ENCODE assay signal across 22 cellular contexts in genomic region chr12:121130866-121131373, GRCh38. TPM values are rescaled to one million over a fixed set of nuclear protein-coding genes. Genes with fewer than 3 reads are reported as not detected.
A peak's percentile ranks its signal among the peaks of the same experiment; 100 is the strongest.
DNase-seq lines count a peak whose midpoint lies in the region; ATAC-seq and TF ChIP-seq lines count a peak whose summit lies in the region.
"Had no signal": no experiment of that assay in that cellular context is flagged by ENCODE, and none has a peak within 500 bp of the region (broad histone marks: within the 10 kb centered on the region; RNA-seq: fewer than 3 reads in every experiment).

No MANE protein-coding gene starts in this region.

- H3K27me3 ChIP-seq in CD4-positive, CD25-positive, alpha-beta regulatory T cell (ENCODE audit: control insufficient read depth, insufficient read depth, low read length) = no peaks in the 10 kb centered on the region
- no peaks in the 10 kb centered on the region for H3K27me3 ChIP-seq in testis
- H3K27me3 ChIP-seq: heart left ventricle, left lung, sigmoid colon, thyroid gland had no signal

- TF ChIP-seq CTCF in testis (IDR thresholded peaks at IDR 0.05) = no peak
- no peak for TF ChIP-seq CTCF in foreskin fibroblast (IDR thresholded peaks at IDR 0.05; ENCODE audit: low read depth, low read length)
- no peak for TF ChIP-seq CTCF in chondrocyte (IDR thresholded peaks at IDR 0.05)

- H3K9me3 ChIP-seq in CD4-positive, CD25-positive, alpha-beta regulatory T cell (ENCODE audit: control insufficient read depth in 2 of 2, low read length in 2 of 2) = no peaks in the 10 kb centered on the region
- no peaks in the 10 kb centered on the region for H3K9me3 ChIP-seq in testis
- H3K9me3 ChIP-seq: heart left ventricle, left lung, sigmoid colon, thyroid gland had no signal

- H3K27ac ChIP-seq in CD4-positive, CD25-positive, alpha-beta regulatory T cell (ENCODE audit: insufficient read depth, low read length, poor library complexity, severe bottlenecking) = no peak overlapping the region
- H3K27ac ChIP-seq in angular gyrus (ENCODE audit: low read depth, low read length) (peak overlapping the region; percentile 94), testis (no peak overlapping the region)
- H3K27ac ChIP-seq: brain microvascular endothelial cell, RWPE1, thyroid gland had no signal

- H3K36me3 ChIP-seq in CD4-positive, CD25-positive, alpha-beta regulatory T cell (ENCODE audit: control insufficient read depth, insufficient read depth, low read length) = no peaks in the 10 kb centered on the region
- no peaks in the 10 kb centered on the region for H3K36me3 ChIP-seq in testis (ENCODE audit: low read depth, missing control alignments)
- H3K36me3 ChIP-seq: brain microvascular endothelial cell, heart left ventricle, left lung, sigmoid colon, thyroid gland had no signal

- no peak for DNase-seq in CD4-positive, CD25-positive, alpha-beta regulatory T cell
- DNase-seq in stimulated activated effector memory CD8-positive, alpha-beta T cell treated with anti-CD3 and anti-CD28 coated beads, Interleukin-12 subunit alpha, Interleukin-12 subunit beta, amount 100 ng/mL, for 72 hours (ENCODE audit: low spot score in 2 of 2) = no peak
- DNase-seq in testis (no peak), foreskin fibroblast (no peak), chondrocyte (ENCODE audit: low spot score) (no peak)
- DNase-seq: activated CD4-positive, alpha-beta T cell treated with anti-CD3 and anti-CD28 coated beads for 4 hours; activated T-cell treated with anti-CD3 and anti-CD28 coated beads, Interleukin-2, amount 50 U/mL, for 1 hour; brain microvascular endothelial cell; cortex of kidney; DMS 273 treated with DMSO at 0.1 percent for 48 hours; heart left ventricle; left lung; NCI-H510A treated with DMSO at 0.1 percent for 48 hours; posterior cingulate gyrus; sigmoid colon; thyroid gland had no signal

- WGBS in testis, 2 donors = 75% methylated on average over 6 of the region's 6 CpGs

- peaks cover 49% of the 10 kb centered on the region for H3K4me1 ChIP-seq in CD4-positive, CD25-positive, alpha-beta regulatory T cell (ENCODE audit: control insufficient read depth, insufficient read depth, low read length, poor library complexity, severe bottlenecking)
- H3K4me1 ChIP-seq in testis = peaks cover 43% of the 10 kb centered on the region

- no peaks in the 10 kb centered on the region for H3K36me3 Mint-ChIP-seq in CD4-positive, CD25-positive, alpha-beta regulatory T cell
- H3K36me3 Mint-ChIP-seq in IgD-negative memory B cell (peaks cover 3% of the 10 kb centered on the region), chondrocyte (ENCODE audit: low read depth) (no peaks in the 10 kb centered on the region)
- H3K36me3 Mint-ChIP-seq in stimulated activated effector memory CD8-positive, alpha-beta T cell treated with anti-CD3 and anti-CD28 coated beads, Interleukin-12 subunit alpha, Interleukin-12 subunit beta, amount 100 ng/mL, for 72 hours = peaks cover 7% of the 10 kb centered on the region
- H3K36me3 Mint-ChIP-seq: mesothelial cell of epicardium had no signal

- no peaks in the 10 kb centered on the region for H3K9me3 Mint-ChIP-seq in CD4-positive, CD25-positive, alpha-beta regulatory T cell
- H3K9me3 Mint-ChIP-seq in IgD-negative memory B cell (peaks cover 0 to 1% (median 0%) of the 10 kb centered on the region in 3 donors), chondrocyte (ENCODE audit: low read depth) (no peaks in the 10 kb centered on the region)
- H3K9me3 Mint-ChIP-seq in stimulated activated effector memory CD8-positive, alpha-beta T cell treated with anti-CD3 and anti-CD28 coated beads, Interleukin-12 subunit alpha, Interleukin-12 subunit beta, amount 100 ng/mL, for 72 hours = peaks cover 3% of the 10 kb centered on the region

- H3K4me3 ChIP-seq in CD4-positive, CD25-positive, alpha-beta regulatory T cell (ENCODE audit: low read depth, low read length) = no peak overlapping the region
- H3K4me3 ChIP-seq in testis (no peak overlapping the region), foreskin fibroblast (ENCODE audit: low read depth in 1 of 2, low read length in 2 of 2) (no peak overlapping the region)
- H3K4me3 ChIP-seq: heart left ventricle, left lung, sigmoid colon, thyroid gland had no signal

- peak overlapping the region; percentile 6 to 47 (median 22) for H3K27ac Mint-ChIP-seq in CD4-positive, CD25-positive, alpha-beta regulatory T cell
- H3K27ac Mint-ChIP-seq in IgD-negative memory B cell = peak overlapping the region in 2 of 3 donors; percentile 22 to 38
- peak overlapping the region; percentile 95 for H3K27ac Mint-ChIP-seq in stimulated activated effector memory CD8-positive, alpha-beta T cell treated with anti-CD3 and anti-CD28 coated beads, Interleukin-12 subunit alpha, Interleukin-12 subunit beta, amount 100 ng/mL, for 72 hours
- H3K27ac Mint-ChIP-seq in chondrocyte (ENCODE audit: unreplicated experiment) = no peak overlapping the region
- H3K27ac Mint-ChIP-seq: mesothelial cell of epicardium had no signal

- H3K4me1 Mint-ChIP-seq in CD4-positive, CD25-positive, alpha-beta regulatory T cell = peaks cover 19 to 73% (median 52%) of the 10 kb centered on the region in 4 donors
- H3K4me1 Mint-ChIP-seq in IgD-negative memory B cell (peaks cover 37 to 59% (median 57%) of the 10 kb centered on the region in 3 donors), chondrocyte (ENCODE audit: low read depth) (peaks cover 24% of the 10 kb centered on the region)
- peaks cover 79% of the 10 kb centered on the region for H3K4me1 Mint-ChIP-seq in stimulated activated effector memory CD8-positive, alpha-beta T cell treated with anti-CD3 and anti-CD28 coated beads, Interleukin-12 subunit alpha, Interleukin-12 subunit beta, amount 100 ng/mL, for 72 hours

- intact Hi-C loops in testis (cut with DNase I; ENCODE audit: low total_unique reads) = no loop called here

- no peak for ATAC-seq in CD4-positive, CD25-positive, alpha-beta regulatory T cell (ENCODE audit: low read depth in 2 of 2)
- no peak for ATAC-seq in stimulated activated effector memory CD8-positive, alpha-beta T cell treated with anti-CD3 and anti-CD28 coated beads, Interleukin-12 subunit alpha, Interleukin-12 subunit beta, amount 100 ng/mL, for 72 hours
- ATAC-seq: activated naive CD4-positive, alpha-beta T cell treated with anti-CD3 and anti-CD28 coated beads, Interleukin-2, amount 50 U/mL, for 72 hours; heart left ventricle; left lung had no signal

- peak overlapping the region; percentile 3 to 86 (median 32) for H3K4me3 Mint-ChIP-seq in CD4-positive, CD25-positive, alpha-beta regulatory T cell
- H3K4me3 Mint-ChIP-seq in IgD-negative memory B cell (peak overlapping the region in 3 of 4 donors; percentile 3 to 79 (median 44)), chondrocyte (ENCODE audit: unreplicated experiment) (no peak overlapping the region)
- H3K4me3 Mint-ChIP-seq in stimulated activated effector memory CD8-positive, alpha-beta T cell treated with anti-CD3 and anti-CD28 coated beads, Interleukin-12 subunit alpha, Interleukin-12 subunit beta, amount 100 ng/mL, for 72 hours = no peak overlapping the region
- H3K4me3 Mint-ChIP-seq: mesothelial cell of epicardium had no signal

- no peaks in the 10 kb centered on the region for H3K27me3 Mint-ChIP-seq in CD4-positive, CD25-positive, alpha-beta regulatory T cell
- H3K27me3 Mint-ChIP-seq in IgD-negative memory B cell = no peaks in the 10 kb centered on the region
- peaks cover 17% of the 10 kb centered on the region for H3K27me3 Mint-ChIP-seq in chondrocyte (ENCODE audit: low read depth)

- no peak for TF ChIP-seq POLR2A in testis (IDR thresholded peaks at IDR 0.05)

RNA-seq across cellular contexts. Expression of gene P2RX7, which starts 1.8 kb away (rescaled TPM):
- 23.5 TPM for total RNA-seq in CD4-positive, CD25-positive, alpha-beta regulatory T cell
- 1 to 10 TPM; 3.4 to 7.5 (median 5.7) TPM for polyA plus RNA-seq in CD4-positive, CD25-positive, alpha-beta regulatory T cell
- polyA plus RNA-seq in IgD-negative memory B cell = 3.8 TPM
- total RNA-seq in testis = 10 to 100 TPM in 1 of 2 donors, 1 to 10 TPM in 1; 5.6 to 12.8 TPM
- 3.0 TPM for polyA plus RNA-seq in testis (ENCODE audit: insufficient read depth, low read depth, low replicate concordance)
- 0.39 to 1.00 TPM (median 0.47 TPM) in 3 replicates for total RNA-seq in chondrocyte
- polyA plus RNA-seq: neural cell had no signal

Comparison
In these comparisons a context has a peak if more than half of its experiments do, and no peak if none do; other contexts are left out.
1. H3K4me3 Mint-ChIP-seq: peak in CD4-positive, CD25-positive, alpha-beta regulatory T cell (4 of 4) and IgD-negative memory B cell (3 of 4); none in stimulated activated effector memory CD8-positive, alpha-beta T cell treated with anti-CD3 and anti-CD28 coated beads, Interleukin-12 subunit alpha, Interleukin-12 subunit beta, amount 100 ng/mL, for 72 hours (single experiment) and chondrocyte (single experiment).